9 cellular contexts compared by ENCODE assay signal in the genomic region with DNA sequence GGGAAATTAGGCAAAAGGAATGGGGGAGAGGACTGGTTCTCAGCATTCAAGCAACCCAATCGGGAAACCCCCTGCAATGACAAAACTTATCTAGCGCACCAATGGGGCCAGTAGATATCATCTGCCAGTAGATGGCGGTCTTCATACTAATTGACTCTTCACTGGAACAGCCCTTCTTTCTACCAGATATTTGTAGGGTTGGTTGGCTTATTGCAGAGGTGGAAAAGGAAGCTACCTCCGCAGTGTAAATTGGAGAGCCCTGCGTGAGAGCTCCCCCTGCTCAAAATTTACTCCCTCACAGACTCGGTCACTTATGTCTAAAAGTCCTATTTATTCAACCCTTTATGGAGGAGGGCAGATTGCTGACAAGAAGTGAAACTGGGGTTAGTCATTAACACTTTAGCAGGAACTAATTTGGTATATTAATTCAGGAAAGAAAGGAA.
DNase-seq lines count a peak whose midpoint lies in the region; ATAC-seq and TF ChIP-seq lines count a peak whose summit lies in the region.
"Had no signal": no experiment of that assay in that cellular context is flagged by ENCODE, and none has a peak within 500 bp of the region (broad histone marks: within the 10 kb centered on the region; RNA-seq: fewer than 3 reads in every experiment).

No MANE protein-coding gene starts in this region.

- POLR2A ChIA-PET in CD4-positive, alpha-beta memory T cell (lab: Charles Lee; ENCODE audit: partially characterized antibody), result interaction anchor here (0.6 to 3.6 kb wide), 7 partner anchors 10 to 169 kb away, joined by 3 to 51 read pairs (median 8); no protein-coding TSS in a partner anchor

- H3K4me3 ChIP-seq in CD4-positive, alpha-beta memory T cell (ENCODE audit: low read length in 2 of 2), result no peak overlapping the region
- no peak overlapping the region for H3K4me3 ChIP-seq in heart left ventricle
- H3K4me3 ChIP-seq: SK-N-MC had no signal

- H3K27me3 Mint-ChIP-seq in CD4-positive, alpha-beta memory T cell, result peaks cover 0 to 2% of the 10 kb centered on the region in 2 donors

- H3K4me1 ChIP-seq in CD4-positive, alpha-beta memory T cell (ENCODE audit: insufficient read depth, low read length), result peaks cover 10% of the 10 kb centered on the region
- H3K4me1 ChIP-seq in heart left ventricle, result peaks cover 0 to 11% (median 0%) of the 10 kb centered on the region in 12 donors

- H3K9me3 ChIP-seq in CD4-positive, alpha-beta memory T cell (ENCODE audit: control insufficient read depth in 1 of 2, low read length in 2 of 2), result no peaks in the 10 kb centered on the region
- no peaks in the 10 kb centered on the region for H3K9me3 ChIP-seq in heart left ventricle

- no peaks in the 10 kb centered on the region for H3K27me3 ChIP-seq in CD4-positive, alpha-beta memory T cell (ENCODE audit: insufficient read depth, low read length)
- H3K27me3 ChIP-seq in heart left ventricle, result no peaks in the 10 kb centered on the region

- H3K27ac ChIP-seq in CD4-positive, alpha-beta memory T cell (ENCODE audit: low read depth, low read length), result no peak overlapping the region
- no peak overlapping the region for H3K27ac ChIP-seq in heart left ventricle
- H3K27ac ChIP-seq: SK-N-MC had no signal

- peak; percentile 20 to 74 (median 50) for TF ChIP-seq CTCF in heart left ventricle (IDR thresholded peaks at IDR 0.05)

- no peaks in the 10 kb centered on the region for H3K9me3 Mint-ChIP-seq in CD4-positive, alpha-beta memory T cell

- 49 to 57% (median 50%) methylated on average over 6 of the region's 6 CpGs for WGBS in heart left ventricle, 4 donors

- TF ChIP-seq POLR2A in heart left ventricle (IDR thresholded peaks at IDR 0.05), result no peak

- CTCF ChIA-PET in CD4-positive, alpha-beta memory T cell (lab: Charles Lee; ENCODE audit: partially characterized antibody), result interaction anchor here (0.6 to 4.5 kb wide), 38 partner anchors 10 to 242 kb away, joined by 3 to 128 read pairs (median 4); partner anchors contain the start of gene CCND2

- H3K27ac Mint-ChIP-seq in CD4-positive, alpha-beta memory T cell, result peak overlapping the region in 6 of 7 donors; percentile 80 to 94 (median 92)

- intact Hi-C loops in CD4-positive, alpha-beta memory T cell (cut with micrococcal nuclease), result loop anchor here (1.0 to 5.0 kb wide), 5 partner anchors 36 to 419 kb away; no protein-coding TSS in a partner anchor
- intact Hi-C loops in heart left ventricle (cut with DNase I), result loop anchor here in 9 of 10 donors (1.0 to 10.0 kb wide), 6 partner anchors 110 to 223 kb away; no protein-coding TSS in a partner anchor

- ATAC-seq in GM19351 (IDR thresholded peaks at IDR 0.05; ENCODE audit: unreplicated experiment), result peak; percentile 86
- peak; percentile 73 for ATAC-seq in HG03342 (IDR thresholded peaks at IDR 0.05; ENCODE audit: unreplicated experiment)
- peak in 3 of 4 donors; percentile 55 to 71 (median 70) for ATAC-seq in heart left ventricle

- DNase-seq in CD4-positive, alpha-beta memory T cell, result peak; percentile 78 to 87 (median 83)
- peak; percentile 46 for DNase-seq in RPMI7951 (ENCODE audit: low read depth)
- peak; percentile 86 for DNase-seq in activated effector memory CD4-positive, alpha-beta T cell treated with anti-CD3 and anti-CD28 coated beads, Interleukin-2, amount 50 U/mL, for 16 hours
- peak in 2 of 5 donors; percentile 27 to 51 for DNase-seq in heart left ventricle
- DNase-seq in stimulated activated CD4-positive, alpha-beta T cell treated with anti-CD3 and anti-CD28 coated beads, Interleukin-15, amount 100 ng/mL, for 1 hour (ENCODE audit: low read depth in 1 of 2, low spot score in 1 of 2), result peak; percentile 14 to 43
- no peak for DNase-seq in NCI-H187 (lab: John Stamatoyannopoulos, UW)

- H3K36me3 ChIP-seq in CD4-positive, alpha-beta memory T cell (ENCODE audit: insufficient read depth, low read length), result no peaks in the 10 kb centered on the region
- no peaks in the 10 kb centered on the region for H3K36me3 ChIP-seq in heart left ventricle

- peaks cover 8 to 15% (median 11%) of the 10 kb centered on the region in 4 donors for H3K4me1 Mint-ChIP-seq in CD4-positive, alpha-beta memory T cell

- H3K4me3 Mint-ChIP-seq in CD4-positive, alpha-beta memory T cell, result peak overlapping the region in 7 of 8 donors; percentile 26 to 67 (median 47)

- no peaks in the 10 kb centered on the region for H3K36me3 Mint-ChIP-seq in CD4-positive, alpha-beta memory T cell

Comparison
In these comparisons a context has a peak if more than half of its experiments do, and no peak if none do; other contexts are left out.
1. DNase-seq: peak in CD4-positive, alpha-beta memory T cell (5 of 5), RPMI7951 (single experiment), activated effector memory CD4-positive, alpha-beta T cell treated with anti-CD3 and anti-CD28 coated beads, Interleukin-2, amount 50 U/mL, for 16 hours (single experiment) and stimulated activated CD4-positive, alpha-beta T cell treated with anti-CD3 and anti-CD28 coated beads, Interleukin-15, amount 100 ng/mL, for 1 hour (2 of 2); none in NCI-H187 (0 of 2).
2. Peak in every context shown above with its lines, with median percentiles within 50 percentile points of each other: ATAC-seq.